Comparison of ENCODE assay signal across 2 cellular contexts in the genomic region with DNA sequence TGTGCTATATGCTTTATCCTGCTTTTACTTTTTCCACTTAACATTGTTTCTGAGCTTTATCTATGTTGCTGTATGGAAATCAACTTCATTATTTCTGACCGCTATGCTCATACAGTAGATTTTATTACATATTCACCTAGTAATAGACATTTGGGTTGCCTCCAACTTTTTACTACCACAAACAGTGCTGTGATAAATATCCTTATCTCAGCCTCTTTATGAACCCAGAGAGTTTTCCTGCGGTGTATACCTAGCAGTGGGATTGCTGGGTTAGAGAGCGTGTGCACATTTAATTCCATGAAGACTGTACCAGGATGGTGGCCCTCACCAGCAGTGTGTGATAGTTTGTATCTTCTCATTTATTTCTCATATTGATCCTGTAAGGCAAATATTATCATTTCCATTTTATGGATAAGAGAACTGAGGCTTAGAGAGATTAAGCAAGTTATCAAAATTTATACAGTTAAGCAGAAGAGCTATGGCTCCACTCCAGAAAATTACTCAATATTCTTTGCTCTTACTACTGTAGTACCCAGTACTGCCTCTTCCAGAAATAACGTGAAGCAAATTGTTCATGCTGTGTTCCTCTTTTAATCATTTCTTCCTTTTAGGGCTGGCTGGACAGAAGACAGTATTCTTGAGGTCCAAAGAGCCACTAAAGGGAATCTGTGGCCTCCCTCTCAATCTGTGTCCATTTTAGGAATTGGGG.
TF ChIP-seq lines count a peak whose summit lies in the region.

No MANE protein-coding gene starts in this region.

TF ChIP-seq in A549, 52 proteins besides CTCF, POLR2A, EP300 and RAD21:
- no peak for TF ChIP-seq FOXS1 (CRISPR knock-in tag; IDR thresholded peaks at IDR 0.05)
- no peak for TF ChIP-seq MAFK (IDR thresholded peaks at IDR 0.05; ENCODE audit: partially characterized antibody)
- no peak for TF ChIP-seq ZSCAN20 (CRISPR knock-in tag; IDR thresholded peaks at IDR 0.05)
- TF ChIP-seq FOSB (CRISPR knock-in tag; IDR thresholded peaks at IDR 0.05): no peak
TF ChIP-seq in A549: peak in this region for 0.

TF ChIP-seq in H1, 55 proteins besides CTCF, POLR2A, EP300 and RAD21:
- no peak for TF ChIP-seq PHF8 (conservative IDR thresholded peaks at IDR 0.05; ENCODE audit: low read depth, low read length)
- TF ChIP-seq SP2 (IDR thresholded peaks at IDR 0.05; ENCODE audit: low read length): no peak
- no peak for TF ChIP-seq HDAC6 (IDR thresholded peaks at IDR 0.05; ENCODE audit: low read depth, low read length)
- TF ChIP-seq, protein P1, sequence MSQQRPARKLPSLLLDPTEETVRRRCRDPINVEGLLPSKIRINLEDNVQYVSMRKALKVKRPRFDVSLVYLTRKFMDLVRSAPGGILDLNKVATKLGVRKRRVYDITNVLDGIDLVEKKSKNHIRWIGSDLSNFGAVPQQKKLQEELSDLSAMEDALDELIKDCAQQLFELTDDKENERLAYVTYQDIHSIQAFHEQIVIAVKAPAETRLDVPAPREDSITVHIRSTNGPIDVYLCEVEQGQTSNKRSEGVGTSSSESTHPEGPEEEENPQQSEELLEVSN (IDR thresholded peaks at IDR 0.05): no peak
- TF ChIP-seq BCL11A (IDR thresholded peaks at IDR 0.05; ENCODE audit: low read depth in 2 of 2, low read length in 2 of 2): no peak
- no peak for TF ChIP-seq EGR1 (IDR thresholded peaks at IDR 0.05; ENCODE audit: borderline replicate concordance, low read depth, low read length)
- TF ChIP-seq KDM4A (IDR thresholded peaks at IDR 0.05; ENCODE audit: low read depth, low read length, severe bottlenecking): no peak
